In the genomic region with DNA sequence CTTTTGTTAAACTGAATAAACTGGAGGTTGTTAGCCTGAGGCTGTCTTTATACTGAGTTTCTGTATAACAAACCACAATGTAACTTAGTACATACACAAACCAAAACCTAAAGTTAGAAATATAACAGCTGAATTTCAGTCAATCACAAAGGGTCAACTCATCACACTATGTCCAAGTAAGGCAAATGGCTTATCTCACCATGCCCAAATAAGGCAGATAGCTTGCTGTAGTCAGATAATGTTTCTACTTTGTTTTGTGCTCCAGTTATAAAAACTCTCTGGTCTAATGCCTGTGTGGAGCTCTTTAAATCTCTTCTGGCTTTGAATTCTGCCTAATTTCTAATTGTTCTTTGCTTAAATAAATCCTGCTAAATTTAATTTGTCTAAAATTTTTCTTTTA, we compare ENCODE assay signal across 2 cellular contexts.
TF ChIP-seq lines count a peak whose summit lies in the region.

No MANE protein-coding gene starts in this region.

TF ChIP-seq in HepG2, 621 proteins besides CTCF, POLR2A, EP300 and RAD21:
- TF ChIP-seq ARHGAP35 (CRISPR knock-in tag; IDR thresholded peaks at IDR 0.05; ENCODE audit: borderline replicate concordance) (no peak), PAF1 (CRISPR knock-in tag; IDR thresholded peaks at IDR 0.05) (no peak), SRF (IDR thresholded peaks at IDR 0.05; ENCODE audit: low read depth, low read length) (peak; percentile 23; the same call in 1 of the 2 replicates)

TF ChIP-seq in H1, 55 proteins besides CTCF, POLR2A, EP300 and RAD21:
- TF ChIP-seq BACH1 (IDR thresholded peaks at IDR 0.05; ENCODE audit: low read length): no peak
- no peak for TF ChIP-seq TBP (IDR thresholded peaks at IDR 0.05; ENCODE audit: low read depth, low read length)
- TF ChIP-seq, protein P1, sequence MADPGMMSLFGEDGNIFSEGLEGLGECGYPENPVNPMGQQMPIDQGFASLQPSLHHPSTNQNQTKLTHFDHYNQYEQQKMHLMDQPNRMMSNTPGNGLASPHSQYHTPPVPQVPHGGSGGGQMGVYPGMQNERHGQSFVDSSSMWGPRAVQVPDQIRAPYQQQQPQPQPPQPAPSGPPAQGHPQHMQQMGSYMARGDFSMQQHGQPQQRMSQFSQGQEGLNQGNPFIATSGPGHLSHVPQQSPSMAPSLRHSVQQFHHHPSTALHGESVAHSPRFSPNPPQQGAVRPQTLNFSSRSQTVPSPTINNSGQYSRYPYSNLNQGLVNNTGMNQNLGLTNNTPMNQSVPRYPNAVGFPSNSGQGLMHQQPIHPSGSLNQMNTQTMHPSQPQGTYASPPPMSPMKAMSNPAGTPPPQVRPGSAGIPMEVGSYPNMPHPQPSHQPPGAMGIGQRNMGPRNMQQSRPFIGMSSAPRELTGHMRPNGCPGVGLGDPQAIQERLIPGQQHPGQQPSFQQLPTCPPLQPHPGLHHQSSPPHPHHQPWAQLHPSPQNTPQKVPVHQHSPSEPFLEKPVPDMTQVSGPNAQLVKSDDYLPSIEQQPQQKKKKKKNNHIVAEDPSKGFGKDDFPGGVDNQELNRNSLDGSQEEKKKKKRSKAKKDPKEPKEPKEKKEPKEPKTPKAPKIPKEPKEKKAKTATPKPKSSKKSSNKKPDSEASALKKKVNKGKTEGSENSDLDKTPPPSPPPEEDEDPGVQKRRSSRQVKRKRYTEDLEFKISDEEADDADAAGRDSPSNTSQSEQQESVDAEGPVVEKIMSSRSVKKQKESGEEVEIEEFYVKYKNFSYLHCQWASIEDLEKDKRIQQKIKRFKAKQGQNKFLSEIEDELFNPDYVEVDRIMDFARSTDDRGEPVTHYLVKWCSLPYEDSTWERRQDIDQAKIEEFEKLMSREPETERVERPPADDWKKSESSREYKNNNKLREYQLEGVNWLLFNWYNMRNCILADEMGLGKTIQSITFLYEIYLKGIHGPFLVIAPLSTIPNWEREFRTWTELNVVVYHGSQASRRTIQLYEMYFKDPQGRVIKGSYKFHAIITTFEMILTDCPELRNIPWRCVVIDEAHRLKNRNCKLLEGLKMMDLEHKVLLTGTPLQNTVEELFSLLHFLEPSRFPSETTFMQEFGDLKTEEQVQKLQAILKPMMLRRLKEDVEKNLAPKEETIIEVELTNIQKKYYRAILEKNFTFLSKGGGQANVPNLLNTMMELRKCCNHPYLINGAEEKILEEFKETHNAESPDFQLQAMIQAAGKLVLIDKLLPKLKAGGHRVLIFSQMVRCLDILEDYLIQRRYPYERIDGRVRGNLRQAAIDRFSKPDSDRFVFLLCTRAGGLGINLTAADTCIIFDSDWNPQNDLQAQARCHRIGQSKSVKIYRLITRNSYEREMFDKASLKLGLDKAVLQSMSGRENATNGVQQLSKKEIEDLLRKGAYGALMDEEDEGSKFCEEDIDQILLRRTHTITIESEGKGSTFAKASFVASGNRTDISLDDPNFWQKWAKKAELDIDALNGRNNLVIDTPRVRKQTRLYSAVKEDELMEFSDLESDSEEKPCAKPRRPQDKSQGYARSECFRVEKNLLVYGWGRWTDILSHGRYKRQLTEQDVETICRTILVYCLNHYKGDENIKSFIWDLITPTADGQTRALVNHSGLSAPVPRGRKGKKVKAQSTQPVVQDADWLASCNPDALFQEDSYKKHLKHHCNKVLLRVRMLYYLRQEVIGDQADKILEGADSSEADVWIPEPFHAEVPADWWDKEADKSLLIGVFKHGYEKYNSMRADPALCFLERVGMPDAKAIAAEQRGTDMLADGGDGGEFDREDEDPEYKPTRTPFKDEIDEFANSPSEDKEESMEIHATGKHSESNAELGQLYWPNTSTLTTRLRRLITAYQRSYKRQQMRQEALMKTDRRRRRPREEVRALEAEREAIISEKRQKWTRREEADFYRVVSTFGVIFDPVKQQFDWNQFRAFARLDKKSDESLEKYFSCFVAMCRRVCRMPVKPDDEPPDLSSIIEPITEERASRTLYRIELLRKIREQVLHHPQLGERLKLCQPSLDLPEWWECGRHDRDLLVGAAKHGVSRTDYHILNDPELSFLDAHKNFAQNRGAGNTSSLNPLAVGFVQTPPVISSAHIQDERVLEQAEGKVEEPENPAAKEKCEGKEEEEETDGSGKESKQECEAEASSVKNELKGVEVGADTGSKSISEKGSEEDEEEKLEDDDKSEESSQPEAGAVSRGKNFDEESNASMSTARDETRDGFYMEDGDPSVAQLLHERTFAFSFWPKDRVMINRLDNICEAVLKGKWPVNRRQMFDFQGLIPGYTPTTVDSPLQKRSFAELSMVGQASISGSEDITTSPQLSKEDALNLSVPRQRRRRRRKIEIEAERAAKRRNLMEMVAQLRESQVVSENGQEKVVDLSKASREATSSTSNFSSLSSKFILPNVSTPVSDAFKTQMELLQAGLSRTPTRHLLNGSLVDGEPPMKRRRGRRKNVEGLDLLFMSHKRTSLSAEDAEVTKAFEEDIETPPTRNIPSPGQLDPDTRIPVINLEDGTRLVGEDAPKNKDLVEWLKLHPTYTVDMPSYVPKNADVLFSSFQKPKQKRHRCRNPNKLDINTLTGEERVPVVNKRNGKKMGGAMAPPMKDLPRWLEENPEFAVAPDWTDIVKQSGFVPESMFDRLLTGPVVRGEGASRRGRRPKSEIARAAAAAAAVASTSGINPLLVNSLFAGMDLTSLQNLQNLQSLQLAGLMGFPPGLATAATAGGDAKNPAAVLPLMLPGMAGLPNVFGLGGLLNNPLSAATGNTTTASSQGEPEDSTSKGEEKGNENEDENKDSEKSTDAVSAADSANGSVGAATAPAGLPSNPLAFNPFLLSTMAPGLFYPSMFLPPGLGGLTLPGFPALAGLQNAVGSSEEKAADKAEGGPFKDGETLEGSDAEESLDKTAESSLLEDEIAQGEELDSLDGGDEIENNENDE (IDR thresholded peaks at IDR 0.05; ENCODE audit: insufficient replicate concordance, low read length): no peak
- TF ChIP-seq, protein P2, sequence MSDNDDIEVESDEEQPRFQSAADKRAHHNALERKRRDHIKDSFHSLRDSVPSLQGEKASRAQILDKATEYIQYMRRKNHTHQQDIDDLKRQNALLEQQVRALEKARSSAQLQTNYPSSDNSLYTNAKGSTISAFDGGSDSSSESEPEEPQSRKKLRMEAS (IDR thresholded peaks at IDR 0.05): no peak
- TF ChIP-seq, protein P3, sequence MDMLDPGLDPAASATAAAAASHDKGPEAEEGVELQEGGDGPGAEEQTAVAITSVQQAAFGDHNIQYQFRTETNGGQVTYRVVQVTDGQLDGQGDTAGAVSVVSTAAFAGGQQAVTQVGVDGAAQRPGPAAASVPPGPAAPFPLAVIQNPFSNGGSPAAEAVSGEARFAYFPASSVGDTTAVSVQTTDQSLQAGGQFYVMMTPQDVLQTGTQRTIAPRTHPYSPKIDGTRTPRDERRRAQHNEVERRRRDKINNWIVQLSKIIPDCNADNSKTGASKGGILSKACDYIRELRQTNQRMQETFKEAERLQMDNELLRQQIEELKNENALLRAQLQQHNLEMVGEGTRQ (IDR thresholded peaks at IDR 0.05; ENCODE audit: low read length): no peak
- TF ChIP-seq RXRA (IDR thresholded peaks at IDR 0.05; ENCODE audit: insufficient read depth, low read depth, low read length): no peak
- TF ChIP-seq NANOG (IDR thresholded peaks at IDR 0.05; ENCODE audit: insufficient read depth, low read depth, low read length, poor library complexity, severe bottlenecking): no peak
- peak; percentile 59; the same call in 1 of the 2 replicates for TF ChIP-seq SRF (IDR thresholded peaks at IDR 0.05; ENCODE audit: low read depth, low read length)
